Comparison of ENCODE assay signal across 1 cellular context in the genomic region with DNA sequence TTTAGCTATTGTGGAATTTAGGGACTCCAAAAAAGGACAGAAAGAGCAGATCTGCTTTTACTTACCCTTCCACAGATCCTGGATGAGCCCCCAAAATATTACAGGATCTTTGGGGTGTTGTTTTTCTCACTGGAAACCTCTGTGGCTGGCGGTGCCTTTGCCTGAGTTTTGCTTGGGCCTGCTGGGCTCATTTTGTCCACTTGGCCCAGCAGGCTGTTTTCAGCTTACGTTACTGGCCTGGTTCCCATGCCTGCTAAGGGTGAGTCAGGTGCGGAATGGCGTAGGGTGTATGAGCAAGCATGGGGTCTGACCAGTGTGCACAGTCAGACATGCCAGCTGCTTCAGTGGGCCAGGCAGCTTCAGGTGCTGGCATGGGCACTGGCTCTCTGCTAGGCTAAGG.
TF ChIP-seq lines count a peak whose summit lies in the region.

No MANE protein-coding gene starts in this region.

TF ChIP-seq in GM23338, 12 proteins besides CTCF, POLR2A, EP300 and RAD21:
- no peak for TF ChIP-seq ZNF331 (CRISPR knock-in tag; IDR thresholded peaks at IDR 0.05; ENCODE audit: low read depth)
- no peak for TF ChIP-seq ZNF114 (CRISPR knock-in tag; IDR thresholded peaks at IDR 0.05)
- TF ChIP-seq, protein P1, sequence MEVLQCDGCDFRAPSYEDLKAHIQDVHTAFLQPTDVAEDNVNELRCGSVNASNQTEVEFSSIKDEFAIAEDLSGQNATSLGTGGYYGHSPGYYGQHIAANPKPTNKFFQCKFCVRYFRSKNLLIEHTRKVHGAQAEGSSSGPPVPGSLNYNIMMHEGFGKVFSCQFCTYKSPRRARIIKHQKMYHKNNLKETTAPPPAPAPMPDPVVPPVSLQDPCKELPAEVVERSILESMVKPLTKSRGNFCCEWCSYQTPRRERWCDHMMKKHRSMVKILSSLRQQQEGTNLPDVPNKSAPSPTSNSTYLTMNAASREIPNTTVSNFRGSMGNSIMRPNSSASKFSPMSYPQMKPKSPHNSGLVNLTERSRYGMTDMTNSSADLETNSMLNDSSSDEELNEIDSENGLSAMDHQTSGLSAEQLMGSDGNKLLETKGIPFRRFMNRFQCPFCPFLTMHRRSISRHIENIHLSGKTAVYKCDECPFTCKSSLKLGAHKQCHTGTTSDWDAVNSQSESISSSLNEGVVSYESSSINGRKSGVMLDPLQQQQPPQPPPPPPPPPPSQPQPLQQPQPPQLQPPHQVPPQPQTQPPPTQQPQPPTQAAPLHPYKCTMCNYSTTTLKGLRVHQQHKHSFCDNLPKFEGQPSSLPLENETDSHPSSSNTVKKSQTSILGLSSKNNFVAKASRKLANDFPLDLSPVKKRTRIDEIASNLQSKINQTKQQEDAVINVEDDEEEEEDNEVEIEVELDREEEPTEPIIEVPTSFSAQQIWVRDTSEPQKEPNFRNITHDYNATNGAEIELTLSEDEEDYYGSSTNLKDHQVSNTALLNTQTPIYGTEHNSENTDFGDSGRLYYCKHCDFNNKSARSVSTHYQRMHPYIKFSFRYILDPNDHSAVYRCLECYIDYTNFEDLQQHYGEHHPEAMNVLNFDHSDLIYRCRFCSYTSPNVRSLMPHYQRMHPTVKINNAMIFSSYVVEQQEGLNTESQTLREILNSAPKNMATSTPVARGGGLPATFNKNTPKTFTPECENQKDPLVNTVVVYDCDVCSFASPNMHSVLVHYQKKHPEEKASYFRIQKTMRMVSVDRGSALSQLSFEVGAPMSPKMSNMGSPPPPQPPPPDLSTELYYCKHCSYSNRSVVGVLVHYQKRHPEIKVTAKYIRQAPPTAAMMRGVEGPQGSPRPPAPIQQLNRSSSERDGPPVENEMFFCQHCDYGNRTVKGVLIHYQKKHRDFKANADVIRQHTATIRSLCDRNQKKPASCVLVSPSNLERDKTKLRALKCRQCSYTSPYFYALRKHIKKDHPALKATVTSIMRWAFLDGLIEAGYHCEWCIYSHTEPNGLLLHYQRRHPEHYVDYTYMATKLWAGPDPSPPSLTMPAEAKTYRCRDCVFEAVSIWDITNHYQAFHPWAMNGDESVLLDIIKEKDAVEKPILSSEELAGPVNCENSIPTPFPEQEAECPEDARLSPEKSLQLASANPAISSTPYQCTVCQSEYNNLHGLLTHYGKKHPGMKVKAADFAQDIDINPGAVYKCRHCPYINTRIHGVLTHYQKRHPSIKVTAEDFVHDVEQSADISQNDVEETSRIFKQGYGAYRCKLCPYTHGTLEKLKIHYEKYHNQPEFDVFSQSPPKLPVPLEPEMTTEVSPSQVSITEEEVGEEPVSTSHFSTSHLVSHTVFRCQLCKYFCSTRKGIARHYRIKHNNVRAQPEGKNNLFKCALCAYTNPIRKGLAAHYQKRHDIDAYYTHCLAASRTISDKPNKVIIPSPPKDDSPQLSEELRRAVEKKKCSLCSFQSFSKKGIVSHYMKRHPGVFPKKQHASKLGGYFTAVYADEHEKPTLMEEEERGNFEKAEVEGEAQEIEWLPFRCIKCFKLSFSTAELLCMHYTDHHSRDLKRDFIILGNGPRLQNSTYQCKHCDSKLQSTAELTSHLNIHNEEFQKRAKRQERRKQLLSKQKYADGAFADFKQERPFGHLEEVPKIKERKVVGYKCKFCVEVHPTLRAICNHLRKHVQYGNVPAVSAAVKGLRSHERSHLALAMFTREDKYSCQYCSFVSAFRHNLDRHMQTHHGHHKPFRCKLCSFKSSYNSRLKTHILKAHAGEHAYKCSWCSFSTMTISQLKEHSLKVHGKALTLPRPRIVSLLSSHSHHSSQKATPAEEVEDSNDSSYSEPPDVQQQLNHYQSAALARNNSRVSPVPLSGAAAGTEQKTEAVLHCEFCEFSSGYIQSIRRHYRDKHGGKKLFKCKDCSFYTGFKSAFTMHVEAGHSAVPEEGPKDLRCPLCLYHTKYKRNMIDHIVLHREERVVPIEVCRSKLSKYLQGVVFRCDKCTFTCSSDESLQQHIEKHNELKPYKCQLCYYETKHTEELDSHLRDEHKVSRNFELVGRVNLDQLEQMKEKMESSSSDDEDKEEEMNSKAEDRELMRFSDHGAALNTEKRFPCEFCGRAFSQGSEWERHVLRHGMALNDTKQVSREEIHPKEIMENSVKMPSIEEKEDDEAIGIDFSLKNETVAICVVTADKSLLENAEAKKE (CRISPR knock-in tag; IDR thresholded peaks at IDR 0.05) = no peak
- TF ChIP-seq CREB1 (CRISPR knock-in tag; IDR thresholded peaks at IDR 0.05; ENCODE audit: low read depth) = no peak
- no peak for TF ChIP-seq NANOG (IDR thresholded peaks at IDR 0.05; ENCODE audit: borderline replicate concordance)
- no peak for TF ChIP-seq EZH2 (IDR thresholded peaks at IDR 0.05; ENCODE audit: low read depth, unreplicated experiment)
- TF ChIP-seq JUNB (IDR thresholded peaks at IDR 0.05; ENCODE audit: unreplicated experiment) = no peak
- TF ChIP-seq, protein P2, sequence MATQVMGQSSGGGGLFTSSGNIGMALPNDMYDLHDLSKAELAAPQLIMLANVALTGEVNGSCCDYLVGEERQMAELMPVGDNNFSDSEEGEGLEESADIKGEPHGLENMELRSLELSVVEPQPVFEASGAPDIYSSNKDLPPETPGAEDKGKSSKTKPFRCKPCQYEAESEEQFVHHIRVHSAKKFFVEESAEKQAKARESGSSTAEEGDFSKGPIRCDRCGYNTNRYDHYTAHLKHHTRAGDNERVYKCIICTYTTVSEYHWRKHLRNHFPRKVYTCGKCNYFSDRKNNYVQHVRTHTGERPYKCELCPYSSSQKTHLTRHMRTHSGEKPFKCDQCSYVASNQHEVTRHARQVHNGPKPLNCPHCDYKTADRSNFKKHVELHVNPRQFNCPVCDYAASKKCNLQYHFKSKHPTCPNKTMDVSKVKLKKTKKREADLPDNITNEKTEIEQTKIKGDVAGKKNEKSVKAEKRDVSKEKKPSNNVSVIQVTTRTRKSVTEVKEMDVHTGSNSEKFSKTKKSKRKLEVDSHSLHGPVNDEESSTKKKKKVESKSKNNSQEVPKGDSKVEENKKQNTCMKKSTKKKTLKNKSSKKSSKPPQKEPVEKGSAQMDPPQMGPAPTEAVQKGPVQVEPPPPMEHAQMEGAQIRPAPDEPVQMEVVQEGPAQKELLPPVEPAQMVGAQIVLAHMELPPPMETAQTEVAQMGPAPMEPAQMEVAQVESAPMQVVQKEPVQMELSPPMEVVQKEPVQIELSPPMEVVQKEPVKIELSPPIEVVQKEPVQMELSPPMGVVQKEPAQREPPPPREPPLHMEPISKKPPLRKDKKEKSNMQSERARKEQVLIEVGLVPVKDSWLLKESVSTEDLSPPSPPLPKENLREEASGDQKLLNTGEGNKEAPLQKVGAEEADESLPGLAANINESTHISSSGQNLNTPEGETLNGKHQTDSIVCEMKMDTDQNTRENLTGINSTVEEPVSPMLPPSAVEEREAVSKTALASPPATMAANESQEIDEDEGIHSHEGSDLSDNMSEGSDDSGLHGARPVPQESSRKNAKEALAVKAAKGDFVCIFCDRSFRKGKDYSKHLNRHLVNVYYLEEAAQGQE (IDR thresholded peaks at IDR 0.05; ENCODE audit: unreplicated experiment) = no peak
